ENCODE assay signal across 10 cellular contexts in genomic region chr9:21836437-21837161, GRCh38. TPM values are rescaled to one million over a fixed set of nuclear protein-coding genes. Genes with fewer than 3 reads are reported as not detected.
A peak's percentile ranks its signal among the peaks of the same experiment; 100 is the strongest.
DNase-seq lines count a peak whose midpoint lies in the region; ATAC-seq, FAIRE-seq and TF ChIP-seq lines count a peak whose summit lies in the region.
"Had no signal": no experiment of that assay in that cellular context is flagged by ENCODE, and none has a peak within 500 bp of the region (broad histone marks: within the 10 kb centered on the region; RNA-seq: fewer than 3 reads in every experiment).

No MANE protein-coding gene starts in this region.

- intact Hi-C loops in adrenal gland (cut with DNase I) (no loop called here), thyroid gland (cut with DNase I) (no loop called here)

- no peaks in the 10 kb centered on the region for H3K9me1 ChIP-seq in keratinocyte (ENCODE audit: control insufficient read depth, extremely low read depth, insufficient read depth, low read length)

- no peaks in the 10 kb centered on the region for H3K27me3 Mint-ChIP-seq in HFFc6 (ENCODE audit: insufficient read depth)

- TF ChIP-seq CTCF in HFFc6 (IDR thresholded peaks at IDR 0.05) (no peak), adrenal gland (IDR thresholded peaks at IDR 0.05) (no peak), keratinocyte (optimal IDR thresholded peaks at IDR 0.05 in 1 of 3, IDR thresholded peaks at IDR 0.05 in 1 of 3, conservative IDR thresholded peaks at IDR 0.05 in 1 of 3; ENCODE audit: extremely low read depth in 1 of 3, insufficient read depth in 2 of 3, low read length in 3 of 3) (no peak), thyroid gland (IDR thresholded peaks at IDR 0.05) (no peak)

- H3K27ac ChIP-seq in adrenal gland (peak overlapping the region in 2 of 5 donors; percentile 60 to 79), keratinocyte (ENCODE audit: control insufficient read depth, insufficient read depth, low read length) (peak overlapping the region; percentile 88), thyroid gland (no peak overlapping the region)

- 50 to 66% (median 60%) methylated on average over 7 of the region's 7 CpGs for WGBS in adrenal gland, 4 donors
- 87 to 93% methylated on average over 7 of the region's 7 CpGs for WGBS in thyroid gland, 2 donors

- peaks cover 26% of the 10 kb centered on the region for H3K79me2 ChIP-seq in keratinocyte (ENCODE audit: control insufficient read depth, insufficient read depth, low read length)

- FAIRE-seq in keratinocyte (lab: Jason Lieb, UNC) = peak; percentile 96
- FAIRE-seq: islet of Langerhans had no signal

- H3K4me2 ChIP-seq in keratinocyte (ENCODE audit: control insufficient read depth, extremely low read depth, insufficient read depth, low read depth, low read length) = peak overlapping the region; percentile 74

- peak overlapping the region; percentile 95 for H3K27ac Mint-ChIP-seq in HFFc6

- dilution Hi-C loops in keratinocyte (cut with MboI; ENCODE audit: extremely low pct_ligation_motif_present, low sequenced_read_pairs) = no loop called here

- peak overlapping the region; percentile 24 for H2AFZ ChIP-seq in keratinocyte (ENCODE audit: control insufficient read depth, low read length)

- H3K4me3 ChIP-seq in adrenal gland (no peak overlapping the region), keratinocyte (ENCODE audit: control insufficient read depth in 2 of 3, extremely low read depth in 1 of 3, insufficient read depth in 2 of 3, low read depth in 1 of 3, low read length in 3 of 3) (peak overlapping the region in 2 of 3 experiments; percentile 11 to 15), thyroid gland (replicated peaks in 1 of 3) (no peak overlapping the region)

- no peaks in the 10 kb centered on the region for H4K20me1 ChIP-seq in keratinocyte (ENCODE audit: control insufficient read depth, extremely low read depth, insufficient read depth, low read length)

- DNase-seq in AG08396 (ENCODE audit: low spot score) (peak; percentile 85), HFFc6 (peak; percentile 99), adrenal gland (peak in 4 of 7 donors; percentile 42 to 63 (median 55)), keratinocyte (ENCODE audit: low read depth, low spot score) (peak; percentile 90), thyroid gland (no peak), HEK293T (ENCODE audit: extremely low spot score) (no peak), hippocampal formation (lab: John Stamatoyannopoulos, UW) (no peak)
- DNase-seq: amygdala had no signal

- no peaks in the 10 kb centered on the region for H3K9me3 ChIP-seq in adrenal gland (replicated peaks in 1 of 3)
- H3K9me3 ChIP-seq in keratinocyte (ENCODE audit: control insufficient read depth, low read depth, low read length) = no peaks in the 10 kb centered on the region
- no peaks in the 10 kb centered on the region for H3K9me3 ChIP-seq in thyroid gland

- H3K27me3 ChIP-seq in adrenal gland (no peaks in the 10 kb centered on the region), keratinocyte (ENCODE audit: control insufficient read depth, extremely low read depth, insufficient read depth, low read length) (no peaks in the 10 kb centered on the region), thyroid gland (no peaks in the 10 kb centered on the region)

- H3K4me1 ChIP-seq in adrenal gland (replicated peaks in 1 of 2) (peaks cover 0 to 20% of the 10 kb centered on the region in 2 donors), keratinocyte (ENCODE audit: control insufficient read depth, extremely low read depth, insufficient read depth, low read length) (peaks cover 46% of the 10 kb centered on the region), thyroid gland (no peaks in the 10 kb centered on the region)

- H3K9me3 Mint-ChIP-seq in HFFc6 = no peaks in the 10 kb centered on the region; the same call in 1 of the 2 replicates

- TF ChIP-seq POLR2A in adrenal gland (IDR thresholded peaks at IDR 0.05) = no peak
- TF ChIP-seq POLR2A in thyroid gland (IDR thresholded peaks at IDR 0.05) = no peak

- peaks cover 67% of the 10 kb centered on the region for H3K4me1 Mint-ChIP-seq in HFFc6 (ENCODE audit: low read depth)

- H3K36me3 Mint-ChIP-seq in HFFc6 (ENCODE audit: low read depth) = peaks cover 80% of the 10 kb centered on the region

- H3K36me3 ChIP-seq in adrenal gland (replicated peaks in 1 of 2) = peaks cover 0 to 27% of the 10 kb centered on the region in 2 donors
- H3K36me3 ChIP-seq in keratinocyte (ENCODE audit: control insufficient read depth in 2 of 2, extremely low read depth in 1 of 2, insufficient read depth in 2 of 2, low read length in 2 of 2) = peaks cover 19 to 34% of the 10 kb centered on the region in 2 experiments
- peaks cover 0 to 31% of the 10 kb centered on the region in 2 donors for H3K36me3 ChIP-seq in thyroid gland

- CTCF ChIA-PET in HEK293T (lab: Yijun Ruan, JAX) = no interaction called here

- peak overlapping the region; percentile 57 for H3K9ac ChIP-seq in keratinocyte (ENCODE audit: control insufficient read depth, extremely low read depth, insufficient read depth, low read length)

- H3K4me3 Mint-ChIP-seq in HFFc6 = peak overlapping the region; percentile 73

- ATAC-seq in HG03342 (IDR thresholded peaks at IDR 0.05; ENCODE audit: unreplicated experiment) = no peak

- POLR2A ChIA-PET in HEK293T (lab: Yijun Ruan, JAX) = no interaction called here

TF ChIP-seq in HEK293T, 16 proteins besides CTCF, POLR2A, EP300 and RAD21:
- TF ChIP-seq CTBP1 (IDR thresholded peaks at IDR 0.05; ENCODE audit: borderline replicate concordance) (no peak), ZNF384 (IDR thresholded peaks at IDR 0.05) (no peak)

RNA-seq across cellular contexts. Expression of gene MTAP, which starts 34.2 kb away (rescaled TPM):
- total RNA-seq in HFFc6 (2021; fragmentation: NEBNext Ultra II Directional; extraction: Animal tissue kit (Norgen Biotek cat#: 25700)) = 10 to 100 TPM; 40.7 to 65.2 (median 52.0) TPM
- 10 to 100 TPM; 10.4 to 38.2 (median 23.5) TPM for total RNA-seq in adrenal gland
- 10 to 100 TPM in 1 of 3 donors, 1 to 10 TPM in 2; 6.4 to 21.6 (median 7.1) TPM for polyA plus RNA-seq in adrenal gland
- 24.5 to 50.3 TPM (median 48.7 TPM) in 3 replicates for polyA plus RNA-seq in keratinocyte
- 15.0 TPM for polyA plus RNA-seq in keratinocyte (2011; ENCODE audit: low read depth)
- polyA plus RNA-seq in keratinocyte (2011; cell fraction: cytosol; rRNA removed) = 23.5 and 32.4 TPM in 2 replicates
- polyA plus RNA-seq in keratinocyte (2011; cell fraction: nucleus; rRNA removed) = 44.3 and 51.4 TPM in 2 replicates
- 16.7 and 39.8 TPM in 2 replicates for polyA plus RNA-seq in keratinocyte (2012; ENCODE audit: low replicate concordance)
- polyA minus RNA-seq in keratinocyte = 28.1 to 51.7 TPM (median 33.3 TPM) in 3 replicates
- 40.3 TPM for polyA minus RNA-seq in keratinocyte (2011; cell fraction: cytosol; rRNA and poly(A)+ RNA removed)
- polyA minus RNA-seq in keratinocyte (2011; cell fraction: nucleus; rRNA and poly(A)+ RNA removed) = 30.6 and 76.9 TPM in 2 replicates
- 10 to 100 TPM; 17.1 to 24.2 (median 19.1) TPM for total RNA-seq in thyroid gland

Comparison
In these comparisons a context has a peak if more than half of its experiments do, and no peak if none do; other contexts are left out.
1. DNase-seq: peak in AG08396 (single experiment), HFFc6 (single experiment), adrenal gland (4 of 7) and keratinocyte (single experiment); none in thyroid gland (0 of 2), HEK293T (single experiment) and hippocampal formation (0 of 2).
2. H3K4me3 ChIP-seq: peak in keratinocyte (2 of 3); none in adrenal gland (0 of 4) and thyroid gland (0 of 3).